Comparison of ENCODE assay signal across 8 cellular contexts in genomic region chr7:3092468-3092867, GRCh38. TPM values are rescaled to one million over a fixed set of nuclear protein-coding genes. Genes with fewer than 3 reads are reported as not detected.
DNase-seq lines count a peak whose midpoint lies in the region; ATAC-seq, FAIRE-seq and TF ChIP-seq lines count a peak whose summit lies in the region.

No MANE protein-coding gene starts in this region.

- no peaks in the 10 kb centered on the region for H3K36me3 ChIP-seq in right lobe of liver
- H3K36me3 ChIP-seq in HepG2 (replicated peaks in 1 of 2; ENCODE audit: control insufficient read depth in 1 of 2, insufficient read depth in 2 of 2, low read length in 2 of 2) = no peaks in the 10 kb centered on the region
- no peaks in the 10 kb centered on the region for H3K36me3 ChIP-seq in neutrophil
- H3K36me3 ChIP-seq in SK-N-SH (replicated peaks in 1 of 2; ENCODE audit: control insufficient read depth in 1 of 2, insufficient read depth in 2 of 2, low read length in 1 of 2) = no peaks in the 10 kb centered on the region

- no TSS peak for BruUV-seq in HepG2 (replicated peaks; lab: Mats Ljungman, UMichigan)

- H3F3A ChIP-seq in SK-N-SH (replicated peaks; ENCODE audit: insufficient read depth) = no peaks in the 10 kb centered on the region

- TF ChIP-seq EP300 in HepG2 (IDR thresholded peaks at IDR 0.05; ENCODE audit: low read depth in 2 of 2, low read length in 2 of 2) (no peak), HepG2 (CRISPR knock-in tag; IDR thresholded peaks at IDR 0.05; ENCODE audit: borderline replicate concordance) (no peak), SK-N-SH (IDR thresholded peaks at IDR 0.05; ENCODE audit: borderline replicate concordance in 1 of 2, low read depth in 1 of 2, low read length in 1 of 2) (no peak)

- peak in 2 of 3 donors; percentile 26 to 57 for DNase-seq in right lobe of liver
- no peak for DNase-seq in HepG2 (ENCODE audit: low spot score)
- peak; percentile 60 for DNase-seq in Jurkat, Clone E6-1 (ENCODE audit: low read depth, low spot score)
- DNase-seq in activated T-cell treated with anti-CD3 and anti-CD28 coated beads, Interleukin-2, amount 50 U/mL, for 4 hours = peak; percentile 57
- DNase-seq in AG08396 (ENCODE audit: low spot score) = no peak
- DNase-seq in NCI-H2196 (lab: John Stamatoyannopoulos, UW; ENCODE audit: unreplicated experiment) = no peak
- no peak for DNase-seq in SK-N-SH

- CTCF ChIA-PET in HepG2 (lab: Yijun Ruan, JAX; ENCODE audit: low intra/inter-chr PET ratio, low total read pairs) = no interaction called here
- CTCF ChIA-PET in SK-N-SH (lab: Yijun Ruan, JAX) = interaction anchor here (1.1 to 5.4 kb wide), 2 partner anchors 9 to 24 kb away, joined by 3 to 56 read pairs; no protein-coding TSS in a partner anchor

- H3K9me3 ChIP-seq in right lobe of liver = no peaks in the 10 kb centered on the region
- H3K9me3 ChIP-seq in HepG2 (ENCODE audit: low read length) = no peaks in the 10 kb centered on the region
- H3K9me3 ChIP-seq in neutrophil = no peaks in the 10 kb centered on the region
- no peaks in the 10 kb centered on the region; the same call in 1 of the 2 replicates for H3K9me3 ChIP-seq in SK-N-SH

- intact Hi-C loops in right lobe of liver (cut with DNase I) = no loop called here
- intact Hi-C loops in HepG2 (cut with micrococcal nuclease; ENCODE audit: unreplicated experiment) = no loop called here

- 29% methylated on average over 2 of the region's 6 CpGs for WGBS in right lobe of liver (ENCODE audit: insufficient coverage, low coverage, low lambda C conversion rate, missing lambda C conversion rate)
- 34% methylated on average over 5 of the region's 6 CpGs for WGBS in HepG2 (ENCODE audit: low lambda C conversion rate)
- WGBS in SK-N-SH (ENCODE audit: low lambda C conversion rate) = 54% methylated on average over 6 of the region's 6 CpGs

- FAIRE-seq in HepG2 (lab: Jason Lieb, UNC) = no peak

- H3K4me1 Mint-ChIP-seq in activated T-cell treated with anti-CD3 and anti-CD28 coated beads, Interleukin-2, amount 50 U/mL, for 4 hours (ENCODE audit: low read depth) = peaks cover 73% of the 10 kb centered on the region

- no peaks in the 10 kb centered on the region for H3K4me1 ChIP-seq in right lobe of liver
- no peaks in the 10 kb centered on the region for H3K4me1 ChIP-seq in HepG2 (ENCODE audit: insufficient read depth, low read length)
- H3K4me1 ChIP-seq in neutrophil (ENCODE audit: control insufficient read depth in 1 of 2, insufficient read depth in 1 of 2, low read depth in 1 of 2, low read length in 1 of 2) = peaks cover 34 to 35% of the 10 kb centered on the region in 2 experiments
- H3K4me1 ChIP-seq in SK-N-SH (ENCODE audit: control insufficient read depth in 1 of 2, insufficient read depth in 2 of 2, low read depth in 1 of 2, low read length in 1 of 2) = no peaks in the 10 kb centered on the region

- POLR2A ChIA-PET in HepG2 (lab: Yijun Ruan, JAX) = no interaction called here
- POLR2A ChIA-PET in SK-N-SH (lab: Yijun Ruan, JAX) = no interaction called here

- H3K36me3 Mint-ChIP-seq in activated T-cell treated with anti-CD3 and anti-CD28 coated beads, Interleukin-2, amount 50 U/mL, for 4 hours (ENCODE audit: insufficient read depth) = no peaks in the 10 kb centered on the region

- H3K4me2 ChIP-seq in HepG2 (ENCODE audit: low read depth, low read length) (no peak overlapping the region), SK-N-SH (no peak overlapping the region)

- H3K9ac ChIP-seq in HepG2 (ENCODE audit: insufficient read depth, low read depth, low read length) = no peak overlapping the region
- no peak overlapping the region for H3K9ac ChIP-seq in SK-N-SH

- TF ChIP-seq RAD21 in HepG2 (CRISPR knock-in tag; IDR thresholded peaks at IDR 0.05) (no peak), SK-N-SH (IDR thresholded peaks at IDR 0.05; ENCODE audit: low read length) (no peak)

- no peak overlapping the region for H3K27ac ChIP-seq in right lobe of liver
- H3K27ac ChIP-seq in HepG2 (ENCODE audit: extremely low read length, insufficient read depth, low read length) = no peak overlapping the region
- H3K27ac ChIP-seq in neutrophil = no peak overlapping the region
- no peak overlapping the region for H3K27ac ChIP-seq in SK-N-SH (ENCODE audit: low read depth in 2 of 2, low read length in 1 of 2)

- peak in 3 of 4 donors; percentile 28 to 51 (median 35) for ATAC-seq in right lobe of liver
- no peak for ATAC-seq in HepG2
- ATAC-seq in activated T-cell treated with anti-CD3 and anti-CD28 coated beads, Interleukin-2, amount 50 U/mL, for 4 hours = peak; percentile 81 to 87

- H3K27me3 ChIP-seq in right lobe of liver (no peaks in the 10 kb centered on the region), HepG2 (ENCODE audit: control insufficient read depth in 1 of 2, insufficient read depth in 2 of 2, low read length in 2 of 2) (peaks cover 0 to 5% of the 10 kb centered on the region in 2 experiments; a peak in 1 of 5 replicates), neutrophil (peaks cover 54% of the 10 kb centered on the region), SK-N-SH (ENCODE audit: insufficient read depth) (no peaks in the 10 kb centered on the region)

- H3K9me3 Mint-ChIP-seq in activated T-cell treated with anti-CD3 and anti-CD28 coated beads, Interleukin-2, amount 50 U/mL, for 4 hours = no peaks in the 10 kb centered on the region

- TF ChIP-seq CTCF in right lobe of liver (IDR thresholded peaks at IDR 0.05) = no peak
- TF ChIP-seq CTCF in HepG2 (CRISPR knock-in tag; IDR thresholded peaks at IDR 0.05) = no peak
- no peak for TF ChIP-seq CTCF in neutrophil (IDR thresholded peaks at IDR 0.05)
- TF ChIP-seq CTCF in SK-N-SH (IDR thresholded peaks at IDR 0.05) = no peak

- in situ Hi-C loops in HepG2 (cut with HindIII; ENCODE audit: extremely low pct_ligation_motif_present, low pct_unique_long_range_greater_than_20kb) = no loop called here

- no peak for TF ChIP-seq POLR2A in right lobe of liver (IDR thresholded peaks at IDR 0.05)
- TF ChIP-seq POLR2A in HepG2 (IDR thresholded peaks at IDR 0.05; ENCODE audit: insufficient read depth in 1 of 2, low read depth in 2 of 2, low read length in 2 of 2) = no peak

- no peaks in the 10 kb centered on the region for H3K27me3 Mint-ChIP-seq in activated T-cell treated with anti-CD3 and anti-CD28 coated beads, Interleukin-2, amount 50 U/mL, for 4 hours (ENCODE audit: low read depth)

- H3K9me2 ChIP-seq in SK-N-SH = no peaks in the 10 kb centered on the region

- no peaks in the 10 kb centered on the region for H3K79me2 ChIP-seq in HepG2 (ENCODE audit: insufficient read depth, low read length)
- no peaks in the 10 kb centered on the region for H3K79me2 ChIP-seq in SK-N-SH (ENCODE audit: insufficient read depth)

- H4K20me1 ChIP-seq in HepG2 (ENCODE audit: insufficient read depth, low read length) (no peaks in the 10 kb centered on the region), SK-N-SH (ENCODE audit: insufficient read depth) (no peaks in the 10 kb centered on the region)

- H2AFZ ChIP-seq in HepG2 (ENCODE audit: low read length) = no peak overlapping the region
- H2AFZ ChIP-seq in SK-N-SH (ENCODE audit: low read depth) = no peak overlapping the region

- H3K4me3 ChIP-seq in right lobe of liver = no peak overlapping the region
- no peak overlapping the region for H3K4me3 ChIP-seq in HepG2 (replicated peaks in 1 of 3; ENCODE audit: insufficient read depth in 1 of 3, low read depth in 2 of 3, low read length in 3 of 3)
- no peak overlapping the region for H3K4me3 ChIP-seq in Jurkat, Clone E6-1 (ENCODE audit: low read length)
- peak overlapping the region; percentile 30 to 39 for H3K4me3 ChIP-seq in neutrophil (ENCODE audit: low read depth in 1 of 2, low read length in 1 of 2)
- H3K4me3 ChIP-seq in SK-N-SH (ENCODE audit: low read depth in 2 of 2, low read length in 1 of 2) = no peak overlapping the region

- H3K4me3 Mint-ChIP-seq in activated T-cell treated with anti-CD3 and anti-CD28 coated beads, Interleukin-2, amount 50 U/mL, for 4 hours = peak overlapping the region; percentile 24

TF ChIP-seq in HepG2, 621 proteins besides CTCF, POLR2A, EP300 and RAD21:
- TF ChIP-seq ZNF383 (CRISPR knock-in tag; IDR thresholded peaks at IDR 0.05; ENCODE audit: borderline replicate concordance) = no peak
- TF ChIP-seq FIP1L1 (IDR thresholded peaks at IDR 0.05; ENCODE audit: borderline replicate concordance, insufficient read depth, low read depth, low read length) = no peak

RNA-seq across cellular contexts. Expression of gene CARD11, which starts 48.8 kb away (rescaled TPM):
- under 1 TPM; 0.37 to 0.90 (median 0.50) TPM for total RNA-seq in right lobe of liver
- total RNA-seq in HepG2 (2016; rRNA removed; fragmentation: Illumina TruSeq; extraction: Trizol) = not detected in 2 replicates
- total RNA-seq in HepG2 (2016; cell fraction: cytosol; rRNA removed; fragmentation: Illumina TruSeq; extraction: Trizol; ENCODE audit: low read depth) = not detected in 2 replicates
- not detected in 2 replicates for total RNA-seq in HepG2 (2016; cell fraction: insoluble cytoplasmic fraction; rRNA removed; fragmentation: Illumina TruSeq; extraction: Trizol)
- total RNA-seq in HepG2 (2016; cell fraction: membrane; rRNA removed; fragmentation: Illumina TruSeq; extraction: Trizol) = not detected in 2 replicates
- not detected in 2 replicates for total RNA-seq in HepG2 (2016; cell fraction: nucleus; rRNA removed; fragmentation: Illumina TruSeq; extraction: Trizol)
- 0.04 and 0.05 TPM in 2 replicates for polyA plus RNA-seq in HepG2 (2011; rRNA removed)
- polyA plus RNA-seq in HepG2 (2011; cell fraction: cytosol; rRNA removed) = 0.05 and 0.07 TPM in 2 replicates
- 0.12 and 0.40 TPM in 2 replicates for polyA plus RNA-seq in HepG2 (2011; cell fraction: nucleus; rRNA removed)
- polyA plus RNA-seq in HepG2 (2012) = 0.13 and 0.21 TPM in 2 replicates
- not detected in 2 replicates for polyA plus RNA-seq in HepG2 (2016; cell fraction: cytosol; fragmentation: Illumina TruSeq; extraction: Trizol; ENCODE audit: low read depth)
- polyA plus RNA-seq in HepG2 (2016; cell fraction: insoluble cytoplasmic fraction; fragmentation: Illumina TruSeq; extraction: Trizol; ENCODE audit: low read depth) = not detected in 2 replicates
- not detected in 2 replicates for polyA plus RNA-seq in HepG2 (2016; cell fraction: membrane; fragmentation: Illumina TruSeq; extraction: Trizol; ENCODE audit: low read depth)
- polyA plus RNA-seq in HepG2 (2016; cell fraction: nucleus; fragmentation: Illumina TruSeq; extraction: Trizol; ENCODE audit: insufficient read depth, low read depth) = not detected in 2 replicates
- polyA minus RNA-seq in HepG2 (2011; rRNA and poly(A)+ RNA removed; ENCODE audit: low replicate concordance) = 0.26 TPM in 1 of 2 replicates, not detected in the other
- not detected in 2 replicates for polyA minus RNA-seq in HepG2 (2011; cell fraction: cytosol; rRNA and poly(A)+ RNA removed)
- 0.13 TPM in 1 of 2 replicates, not detected in the other for polyA minus RNA-seq in HepG2 (2011; cell fraction: nucleus; rRNA and poly(A)+ RNA removed)
- polyA plus RNA-seq in Jurkat, Clone E6-1 (2012; ENCODE audit: insufficient read depth, insufficient read length) = 33.7 TPM
- total RNA-seq in activated T-cell treated with anti-CD3 and anti-CD28 coated beads, Interleukin-2, amount 50 U/mL, for 4 hours = 10 to 100 TPM; 71.5 to 87.6 (median 87.5) TPM
- not detected in 2 replicates for polyA plus RNA-seq in SK-N-SH (2012; rRNA removed)
- polyA plus RNA-seq in SK-N-SH (2012; cell fraction: cytosol; rRNA removed) = under 0.01 TPM in 1 of 2 replicates, not detected in the other
- polyA plus RNA-seq in SK-N-SH (2012; cell fraction: nucleus; rRNA removed) = not detected in 2 replicates

Comparison
In these comparisons a context has a peak if more than half of its experiments do, and no peak if none do; other contexts are left out.
1. DNase-seq: peak in right lobe of liver (2 of 3), Jurkat, Clone E6-1 (single experiment) and activated T-cell treated with anti-CD3 and anti-CD28 coated beads, Interleukin-2, amount 50 U/mL, for 4 hours (single experiment); none in HepG2 (single experiment), AG08396 (single experiment), NCI-H2196 (single experiment) and SK-N-SH (single experiment).
2. H3K4me3 ChIP-seq: peak in neutrophil (2 of 2); none in right lobe of liver (0 of 3), HepG2 (0 of 3), Jurkat, Clone E6-1 (single experiment) and SK-N-SH (0 of 2).
3. RNA of gene CARD11, which starts 48.8 kb away (total RNA-seq): 71.5 to 87.6 TPM in activated T-cell treated with anti-CD3 and anti-CD28 coated beads, Interleukin-2, amount 50 U/mL, for 4 hours; 0.37 to 0.90 TPM in right lobe of liver and not detected in HepG2; every median in the first group is over 10 times any median in the second.